ENCODE assay signal across 1 cellular context in genomic region chr17:78805301-78805700, GRCh38.
TF ChIP-seq lines count a peak whose summit lies in the region.

No MANE protein-coding gene starts in this region.

TF ChIP-seq in WTC11, 78 proteins besides CTCF, POLR2A, EP300 and RAD21 (continued from another document):
- TF ChIP-seq AFF4 (CRISPR knock-in tag; IDR thresholded peaks at IDR 0.05; ENCODE audit: borderline replicate concordance) (no peak), ESRRA (CRISPR knock-in tag; IDR thresholded peaks at IDR 0.05; ENCODE audit: borderline replicate concordance) (no peak), STAT6 (CRISPR knock-in tag; conservative IDR thresholded peaks at IDR 0.05; ENCODE audit: low read depth) (no peak), NR3C1 (CRISPR knock-in tag; conservative IDR thresholded peaks at IDR 0.05; ENCODE audit: low read depth) (no peak), AR (CRISPR knock-in tag; IDR thresholded peaks at IDR 0.05) (no peak), OVOL2 (CRISPR knock-in tag; IDR thresholded peaks at IDR 0.05; ENCODE audit: borderline replicate concordance) (no peak), GABPB1 (CRISPR knock-in tag; IDR thresholded peaks at IDR 0.05) (no peak)
